ENCODE assay signal across 26 cellular contexts in genomic region chr14:73846944-73847343, GRCh38.
"Had no signal": no experiment of that assay in that cellular context is flagged by ENCODE, and none has a peak within 500 bp of the region (broad histone marks: within the 10 kb centered on the region; RNA-seq: fewer than 3 reads in every experiment).

No MANE protein-coding gene starts in this region.

- H3K27me3 Mint-ChIP-seq: memory B cell; progenitor cell of endocrine pancreas; stimulated activated naive CD8-positive, alpha-beta T cell treated with anti-CD3 and anti-CD28 coated beads, Interleukin-15, amount 100 ng/mL, for 72 hours; type B pancreatic cell had no signal

- H2AFZ ChIP-seq: neural progenitor cell had no signal

- H3K27ac Mint-ChIP-seq: memory B cell; naive thymus-derived CD4-positive, alpha-beta T cell; nephron progenitor cell; neural progenitor cell; progenitor cell of endocrine pancreas; stimulated activated naive CD8-positive, alpha-beta T cell treated with anti-CD3 and anti-CD28 coated beads, Interleukin-15, amount 100 ng/mL, for 72 hours; type B pancreatic cell had no signal

- H3K9me3 Mint-ChIP-seq: type B pancreatic cell had no signal

- H3K4me3 Mint-ChIP-seq: memory B cell; naive thymus-derived CD4-positive, alpha-beta T cell; nephron progenitor cell; neural progenitor cell; stimulated activated naive CD8-positive, alpha-beta T cell treated with anti-CD3 and anti-CD28 coated beads, Interleukin-15, amount 100 ng/mL, for 72 hours; type B pancreatic cell had no signal

- DNase-seq: heart left ventricle; hypothalamus; islet precursor cell; left ventricle myocardium inferior; midbrain; mucosa of descending colon; naive thymus-derived CD4-positive, alpha-beta T cell; nephron progenitor cell; occipital lobe; stimulated activated CD4-positive, alpha-beta T cell treated with anti-CD3 and anti-CD28 coated beads, Interleukin-12 subunit alpha, Interleukin-12 subunit beta, amount 100 ng/mL, for 4 hours; stimulated activated CD4-positive, alpha-beta T cell treated with anti-CD3 and anti-CD28 coated beads, Interleukin-15, amount 100 ng/mL, for 24 hours; stimulated activated CD4-positive, alpha-beta T cell treated with anti-CD3 and anti-CD28 coated beads, Interleukin-2, amount 100 ng/mL, for 24 hours; stimulated activated CD4-positive, alpha-beta T cell treated with anti-CD3 and anti-CD28 coated beads, Interleukin-4, amount 100 ng/mL, for 1 hour; stimulated activated naive CD4-positive, alpha-beta T cell; stimulated activated naive CD8-positive, alpha-beta T cell treated with anti-CD3 and anti-CD28 coated beads, Interleukin-15, amount 100 ng/mL, for 72 hours; substantia nigra; uterus had no signal

- H3K4me2 ChIP-seq: neural progenitor cell had no signal

- H3K4me1 ChIP-seq: uterus had no signal

- H3K27me3 ChIP-seq: heart left ventricle, neural progenitor cell, neutrophil, right atrium auricular region, tibial nerve, uterus had no signal

- H3K36me3 Mint-ChIP-seq: memory B cell, neural progenitor cell had no signal

- H3K36me3 ChIP-seq: heart left ventricle, left ventricle myocardium inferior, neural progenitor cell, neutrophil, right atrium auricular region, tibial nerve, uterus had no signal

- H3K4me3 ChIP-seq: heart left ventricle, left ventricle myocardium inferior, mucosa of descending colon, neural progenitor cell, right atrium auricular region, skin epidermis, tibial nerve, uterus had no signal

- H3K27ac ChIP-seq: heart left ventricle, left ventricle myocardium inferior, neural progenitor cell, neutrophil, right atrium auricular region, skin epidermis, tibial nerve, uterus had no signal

- H3K9me3 ChIP-seq: heart left ventricle, mucosa of descending colon, neutrophil, right atrium auricular region, tibial nerve, uterus had no signal

- ATAC-seq: heart left ventricle; mucosa of descending colon; naive thymus-derived CD4-positive, alpha-beta T cell; sciatic nerve; stimulated activated naive CD8-positive, alpha-beta T cell treated with anti-CD3 and anti-CD28 coated beads, Interleukin-15, amount 100 ng/mL, for 72 hours had no signal

- H3K9ac ChIP-seq: neural progenitor cell had no signal
